Comparison of ENCODE assay signal across 16 cellular contexts in genomic region chr12:79592865-79593264, GRCh38.
DNase-seq lines count a peak whose midpoint lies in the region; ATAC-seq, FAIRE-seq and TF ChIP-seq lines count a peak whose summit lies in the region.
"Had no signal": no experiment of that assay in that cellular context is flagged by ENCODE, and none has a peak within 500 bp of the region (broad histone marks: within the 10 kb centered on the region; RNA-seq: fewer than 3 reads in every experiment).

No MANE protein-coding gene starts in this region.

- H3K9me3 ChIP-seq in HUES6 (ENCODE audit: control insufficient read depth, insufficient read depth, low read depth, low read length): no peaks in the 10 kb centered on the region
- H3K9me3 ChIP-seq in H1 (ENCODE audit: insufficient read depth in 2 of 2, low read depth in 1 of 2, low read length in 1 of 2): no peaks in the 10 kb centered on the region
- H3K9me3 ChIP-seq: BLaER1 treated with 17β-estradiol and CSF1 and Interleukin-3, amounts not matched to agents 10 nM and 100 nM had no signal

- H3K4ac ChIP-seq in H1 (replicated peaks; ENCODE audit: insufficient read length, low read depth, low read length): no peak overlapping the region

- no peaks in the 10 kb centered on the region for H3K23me2 ChIP-seq in H1 (ENCODE audit: low read depth, low read length)

- H2AK5ac ChIP-seq in H1 (ENCODE audit: low read depth, low read length): no peak overlapping the region

- H3K27ac ChIP-seq in HUES6 (ENCODE audit: low read depth, low read length): 0 out of 2 replicates have a peak overlapping the region, but pooled peaks have one; percentile 26
- H3K27ac ChIP-seq in H1 (ENCODE audit: low read depth, low read length): no peak overlapping the region
- H3K27ac ChIP-seq: BLaER1 treated with 17β-estradiol and CSF1 and Interleukin-3, amounts not matched to agents 10 nM and 100 nM had no signal

- intact Hi-C loops in Calu3 (cut with micrococcal nuclease; ENCODE audit: unreplicated experiment): no loop called here

- H3K23ac ChIP-seq in H1 (ENCODE audit: insufficient read length): no peak overlapping the region

- no peak for ATAC-seq in GM21515 (IDR thresholded peaks at IDR 0.05; ENCODE audit: unreplicated experiment)
- ATAC-seq: CD8-positive, alpha-beta T cell had no signal

- H2BK5ac ChIP-seq in H1 (ENCODE audit: low read depth, low read length): no peak overlapping the region

- DNase-seq in Calu3 (no peak), H1 (ENCODE audit: low read depth in 1 of 2, low spot score in 2 of 2) (no peak), mesothelial cell of epicardium (ENCODE audit: low spot score in 2 of 2, unreplicated experiment in 2 of 2) (no peak), occipital lobe (lab: John Stamatoyannopoulos, UW) (no peak), GDM1 (lab: John Stamatoyannopoulos, UW) (no peak), HTR-8/SVneo (ENCODE audit: insufficient read length, low spot score) (no peak)
- DNase-seq: CD8-positive, alpha-beta T cell; COR-L47; HCEC 1CT; KG1 had no signal

- no peak overlapping the region for H4K8ac ChIP-seq in H1 (ENCODE audit: extremely low read depth, insufficient read depth, low read length)

- H2BK120ac ChIP-seq in H1 (replicated peaks; ENCODE audit: low read depth, low read length): no peak overlapping the region

- no peak overlapping the region for H2AFZ ChIP-seq in H1 (ENCODE audit: low read length)

- FAIRE-seq in H1 (lab: Jason Lieb, UNC) (no peak), HTR-8/SVneo (lab: Jason Lieb, UNC) (no peak)
- FAIRE-seq: D721Med, GM12892 had no signal

- H3K18ac ChIP-seq in H1 (ENCODE audit: extremely low read depth, low read length): no peak overlapping the region

- H3K4me3 ChIP-seq in HUES6 (ENCODE audit: low read depth, low read length) (no peak overlapping the region), H1 (ENCODE audit: extremely low read depth in 1 of 4, insufficient read depth in 2 of 4, low read depth in 3 of 4, low read length in 4 of 4) (no peak overlapping the region)
- H3K4me3 ChIP-seq: BLaER1 treated with 17β-estradiol and CSF1 and Interleukin-3, amounts not matched to agents 10 nM and 100 nM had no signal

- CTCF ChIA-PET in Calu3 (lab: Charles Lee) (no interaction called here), H1 (lab: Charles Lee; ENCODE audit: partially characterized antibody) (interaction anchor here (0.5 to 2.6 kb wide), 3 partner anchors 8 to 68 kb away, joined by 4 to 6 read pairs (median 4); no protein-coding TSS in a partner anchor)

- no peak overlapping the region for H3K4me3 Mint-ChIP-seq in Calu3 (ENCODE audit: low read depth, unreplicated experiment)
- H3K4me3 Mint-ChIP-seq in mesothelial cell of epicardium: no peak overlapping the region
- H3K4me3 Mint-ChIP-seq: B cell; CD8-positive, alpha-beta T cell had no signal

- TF ChIP-seq POLR2A in H1 (IDR thresholded peaks at IDR 0.05; ENCODE audit: control extremely low read depth in 1 of 2, low read depth in 2 of 2, low read length in 2 of 2): no peak

- peaks cover 1% of the 10 kb centered on the region; the same call in 1 of the 2 replicates for H3K79me1 ChIP-seq in H1 (ENCODE audit: low read depth, low read length)

- BruUV-seq in Calu3 (replicated peaks; lab: Mats Ljungman, UMichigan): no TSS peak

- 93% methylated on average over 3 of the region's 3 CpGs; no CpG with 5 or more reads in 1 of the 2 experiments for WGBS in H1 (ENCODE audit: extremely low coverage in 1 of 2, insufficient coverage in 1 of 2, insufficient read length in 1 of 2, insufficient replicate concordance in 2 of 2, low coverage in 1 of 2, low lambda C conversion rate in 2 of 2, missing lambda C conversion rate in 1 of 2), 2 experiments

- TF ChIP-seq CTCF in Calu3 (IDR thresholded peaks at IDR 0.05; ENCODE audit: unreplicated experiment) (no peak), H1 (IDR thresholded peaks at IDR 0.05; ENCODE audit: control extremely low read depth in 1 of 3, insufficient read depth in 1 of 3, low read depth in 1 of 3, low read length in 3 of 3) (no peak), mesothelial cell of epicardium (IDR thresholded peaks at IDR 0.05; ENCODE audit: unreplicated experiment) (no peak)

- H3K27me3 ChIP-seq in HUES6 (ENCODE audit: control insufficient read depth, insufficient read depth, low read length) (no peaks in the 10 kb centered on the region), H1 (replicated peaks in 1 of 4; ENCODE audit: control insufficient read depth in 3 of 4, extremely low read depth in 1 of 4, insufficient read depth in 3 of 4, low read length in 3 of 4) (no peaks in the 10 kb centered on the region)
- H3K27me3 ChIP-seq: BLaER1 treated with 17β-estradiol and CSF1 and Interleukin-3, amounts not matched to agents 10 nM and 100 nM had no signal

- TF ChIP-seq RAD21 in H1 (IDR thresholded peaks at IDR 0.05 in 1 of 2, conservative IDR thresholded peaks at IDR 0.05 in 1 of 2; ENCODE audit: low read depth in 2 of 2, low read length in 2 of 2): no peak

- POLR2A ChIA-PET in H1 (lab: Charles Lee; ENCODE audit: partially characterized antibody): interaction anchor here (0.6 to 1.1 kb wide), 2 partner anchors 42 to 186 kb away, joined by 3 to 4 read pairs; no protein-coding TSS in a partner anchor

- H3K27me3 Mint-ChIP-seq in Calu3 (ENCODE audit: unreplicated experiment) (no peaks in the 10 kb centered on the region), mesothelial cell of epicardium (ENCODE audit: low read depth) (no peaks in the 10 kb centered on the region)
- H3K27me3 Mint-ChIP-seq: B cell had no signal

- H3K9ac ChIP-seq in HUES6 (ENCODE audit: low read length) (no peak overlapping the region), H1 (replicated peaks in 1 of 4; ENCODE audit: extremely low read depth in 1 of 4, low read depth in 3 of 4, low read length in 3 of 4) (no peak overlapping the region)
- H3K9ac ChIP-seq: BLaER1 treated with 17β-estradiol and CSF1 and Interleukin-3, amounts not matched to agents 10 nM and 100 nM had no signal

- H3K9me3 Mint-ChIP-seq in Calu3 (ENCODE audit: low read depth, unreplicated experiment): no peaks in the 10 kb centered on the region
- H3K9me3 Mint-ChIP-seq in mesothelial cell of epicardium: no peaks in the 10 kb centered on the region
- H3K9me3 Mint-ChIP-seq: CD8-positive, alpha-beta T cell had no signal

- H3K27ac Mint-ChIP-seq in Calu3 (ENCODE audit: unreplicated experiment): peak overlapping the region; percentile 46
- H3K27ac Mint-ChIP-seq in mesothelial cell of epicardium: peak overlapping the region; percentile 6
- H3K27ac Mint-ChIP-seq: B cell; CD8-positive, alpha-beta T cell had no signal

- H3K4me1 Mint-ChIP-seq in Calu3 (ENCODE audit: low read depth, unreplicated experiment) (peaks cover 8% of the 10 kb centered on the region), mesothelial cell of epicardium (peaks cover 11% of the 10 kb centered on the region)
- H3K4me1 Mint-ChIP-seq: B cell had no signal

- H3K36me3 Mint-ChIP-seq in Calu3 (ENCODE audit: insufficient read depth, unreplicated experiment): peaks cover 24% of the 10 kb centered on the region
- peaks cover 11% of the 10 kb centered on the region for H3K36me3 Mint-ChIP-seq in mesothelial cell of epicardium
- H3K36me3 Mint-ChIP-seq: CD8-positive, alpha-beta T cell had no signal

- H3K4me2 ChIP-seq in H1 (ENCODE audit: insufficient read depth in 1 of 2, low read depth in 2 of 2, low read length in 2 of 2): no peak overlapping the region
- H3K4me2 ChIP-seq: BLaER1 treated with 17β-estradiol and CSF1 and Interleukin-3, amounts not matched to agents 10 nM and 100 nM had no signal

- H3K36me3 ChIP-seq in HUES6 (ENCODE audit: control insufficient read depth, insufficient read depth, low read length) (peaks cover 35% of the 10 kb centered on the region), H1 (ENCODE audit: control insufficient read depth in 2 of 4, insufficient read depth in 4 of 4, low read length in 3 of 4) (peaks cover 0 to 55% (median 8%) of the 10 kb centered on the region in 4 experiments; a peak in 5 of 8 replicates)

- peaks cover 0 to 23% of the 10 kb centered on the region in 2 experiments; a peak in 2 of 4 replicates for H3K79me2 ChIP-seq in H1 (ENCODE audit: control insufficient read depth in 1 of 2, insufficient read depth in 2 of 2, low read length in 2 of 2)

- H2BK15ac ChIP-seq in H1 (ENCODE audit: low read length): no peak overlapping the region

- H3K4me1 ChIP-seq in HUES6 (ENCODE audit: control insufficient read depth, insufficient read depth, low read length) (peaks cover 1% of the 10 kb centered on the region; the same call in 1 of the 2 replicates), H1 (replicated peaks in 1 of 4; ENCODE audit: control insufficient read depth in 3 of 4, insufficient read depth in 4 of 4, low read length in 3 of 4) (peaks cover 0 to 2% (median 0%) of the 10 kb centered on the region in 4 experiments; a peak in 1 of 7 replicates)

- no peak overlapping the region for H2BK20ac ChIP-seq in H1 (ENCODE audit: low read length)

- no peak overlapping the region for H2BK12ac ChIP-seq in H1 (ENCODE audit: low read depth, low read length)

- TF ChIP-seq EP300 in H1 (IDR thresholded peaks at IDR 0.05; ENCODE audit: borderline replicate concordance in 1 of 2, low read depth in 2 of 2, low read length in 2 of 2): no peak

- no peak overlapping the region for H3K14ac ChIP-seq in H1 (ENCODE audit: insufficient read length)

- no peak overlapping the region for H4K5ac ChIP-seq in H1 (ENCODE audit: insufficient read length, low read depth, low read length)

- no peak overlapping the region for H3K56ac ChIP-seq in H1 (replicated peaks; ENCODE audit: insufficient read length, low read depth, low read length)

- H4K91ac ChIP-seq in H1 (replicated peaks; ENCODE audit: insufficient read length, low read length): no peak overlapping the region

- H4K20me1 ChIP-seq in H1 (replicated peaks in 1 of 2; ENCODE audit: control insufficient read depth in 1 of 2, insufficient read depth in 2 of 2, low read length in 2 of 2): peaks cover 0 to 3% of the 10 kb centered on the region in 2 experiments
- H4K20me1 ChIP-seq: BLaER1 treated with 17β-estradiol and CSF1 and Interleukin-3, amounts not matched to agents 10 nM and 100 nM had no signal

TF ChIP-seq in H1, 55 proteins besides CTCF, POLR2A, EP300 and RAD21:
- no peak for TF ChIP-seq RBBP5 (IDR thresholded peaks at IDR 0.05; ENCODE audit: borderline replicate concordance, low read depth, low read length)
- peak; percentile 70; the same call in 1 of the 2 replicates for TF ChIP-seq SRF (IDR thresholded peaks at IDR 0.05; ENCODE audit: low read depth, low read length)
